Comparison of ENCODE assay signal across 18 cellular contexts in the genomic region with DNA sequence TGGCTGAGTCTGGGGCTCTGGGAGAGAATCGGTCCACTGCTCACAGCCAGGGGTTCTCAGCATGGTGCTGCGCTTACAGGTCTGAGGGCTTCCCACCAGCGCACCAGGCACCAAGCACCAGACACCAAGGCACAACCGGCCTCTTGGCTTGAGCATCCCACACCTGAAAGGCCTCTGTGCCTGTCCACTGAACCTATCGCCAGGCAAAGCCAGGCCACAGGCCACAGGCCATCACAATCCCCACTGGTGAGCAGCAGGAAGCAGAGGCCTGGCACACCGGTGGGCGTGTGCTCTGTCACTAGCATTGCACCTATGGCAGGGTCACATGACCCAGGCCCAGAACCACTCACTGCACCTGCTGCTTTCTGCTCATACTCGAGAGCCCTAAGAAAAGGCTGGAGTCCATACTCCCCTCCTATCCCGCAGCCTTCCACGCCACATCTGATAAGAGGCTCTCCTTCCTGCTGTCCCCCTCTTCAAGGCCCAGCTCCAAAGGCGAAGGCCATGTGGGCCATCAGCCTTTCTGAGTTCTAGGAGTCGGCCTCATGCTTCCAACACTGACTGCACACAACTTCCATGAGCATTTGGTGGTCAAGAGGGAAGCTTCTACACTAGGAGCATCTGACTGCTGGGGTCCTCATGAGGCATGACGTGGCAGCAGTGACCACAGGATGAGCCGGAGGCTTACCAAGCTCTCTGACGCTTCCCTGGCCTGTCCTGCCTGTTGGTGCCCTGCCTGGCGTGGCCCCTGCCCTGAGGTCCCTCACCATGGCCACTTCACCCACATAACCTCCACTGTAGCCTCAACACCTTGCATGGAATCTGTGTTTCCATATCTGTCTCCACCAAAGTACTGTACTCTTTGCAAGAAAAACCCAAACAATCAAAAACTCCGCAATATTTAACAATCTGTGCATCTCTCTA.
"Had no signal": no experiment of that assay in that cellular context is flagged by ENCODE, and none has a peak within 500 bp of the region (broad histone marks: within the 10 kb centered on the region; RNA-seq: fewer than 3 reads in every experiment).

No MANE protein-coding gene starts in this region.

- H3K4me3 ChIP-seq: breast epithelium, dorsolateral prefrontal cortex, left lung, right lobe of liver, spleen, thoracic aorta, upper lobe of right lung had no signal

- FAIRE-seq: islet of Langerhans had no signal

- H3K9me3 ChIP-seq: breast epithelium, left lung, right lobe of liver, thoracic aorta, upper lobe of right lung had no signal

- H3K27me3 ChIP-seq: breast epithelium, left lung, right lobe of liver, spleen, upper lobe of right lung had no signal

- H3K36me3 Mint-ChIP-seq: natural killer cell treated with Interleukin-12 subunit alpha and Interleukin-12 subunit beta and Interleukin-15 and Interleukin-18, amount 100 ng/mL, for 72 hours had no signal

- ATAC-seq: activated naive CD8-positive, alpha-beta T cell treated with anti-CD3 and anti-CD28 coated beads, Interleukin-2, amount 50 U/mL, for 24 hours; activated T-cell treated with anti-CD3 and anti-CD28 coated beads, Interleukin-2, amount 50 U/mL, for 72 hours; esophagus mucosa; left lung; upper lobe of right lung had no signal

- H3K36me3 ChIP-seq: breast epithelium had no signal

- H3K9me3 Mint-ChIP-seq: activated CD4-positive, alpha-beta T cell treated with anti-CD3 and anti-CD28 coated beads, Interleukin-2, amount 10 ng/mL, durations not matched to agents 24 days and 14 days; activated naive CD8-positive, alpha-beta T cell treated with anti-CD3 and anti-CD28 coated beads, Interleukin-2, amount 50 U/mL, for 24 hours; activated T-cell treated with anti-CD3 and anti-CD28 coated beads, Interleukin-2, amount 50 U/mL, for 72 hours; natural killer cell treated with Interleukin-12 subunit alpha and Interleukin-12 subunit beta and Interleukin-15 and Interleukin-18, amount 100 ng/mL, for 72 hours had no signal

- H3K27ac ChIP-seq: breast epithelium, dorsolateral prefrontal cortex, left lung, right lobe of liver, thoracic aorta, upper lobe of right lung had no signal

- H3K4me3 Mint-ChIP-seq: activated CD4-positive, alpha-beta T cell treated with anti-CD3 and anti-CD28 coated beads, Interleukin-2, amount 10 ng/mL, durations not matched to agents 24 days and 14 days; activated naive CD8-positive, alpha-beta T cell treated with anti-CD3 and anti-CD28 coated beads, Interleukin-2, amount 50 U/mL, for 24 hours; activated T-cell treated with anti-CD3 and anti-CD28 coated beads, Interleukin-2, amount 50 U/mL, for 72 hours; natural killer cell treated with Interleukin-12 subunit alpha and Interleukin-12 subunit beta and Interleukin-15 and Interleukin-18, amount 100 ng/mL, for 72 hours; T-helper 2 cell treated with Interferon-gamma antibody and Interleukin-4, amounts not matched to agents 5 μg/mL and 100 μg/mL, for 36 hours had no signal

- H3K27me3 Mint-ChIP-seq: activated CD4-positive, alpha-beta T cell treated with anti-CD3 and anti-CD28 coated beads, Interleukin-2, amount 10 ng/mL, durations not matched to agents 24 days and 14 days; activated naive CD8-positive, alpha-beta T cell treated with anti-CD3 and anti-CD28 coated beads, Interleukin-2, amount 50 U/mL, for 24 hours; natural killer cell treated with Interleukin-12 subunit alpha and Interleukin-12 subunit beta and Interleukin-15 and Interleukin-18, amount 100 ng/mL, for 72 hours had no signal

- H3K4me1 ChIP-seq: breast epithelium, left lung had no signal

- H3K27ac Mint-ChIP-seq: activated naive CD8-positive, alpha-beta T cell treated with anti-CD3 and anti-CD28 coated beads, Interleukin-2, amount 50 U/mL, for 24 hours; activated T-cell treated with anti-CD3 and anti-CD28 coated beads, Interleukin-2, amount 50 U/mL, for 72 hours; natural killer cell treated with Interleukin-12 subunit alpha and Interleukin-12 subunit beta and Interleukin-15 and Interleukin-18, amount 100 ng/mL, for 72 hours; T-helper 2 cell treated with Interferon-gamma antibody and Interleukin-4, amounts not matched to agents 5 μg/mL and 100 μg/mL, for 36 hours had no signal

- DNase-seq: activated CD4-positive, alpha-beta T cell treated with anti-CD3 and anti-CD28 coated beads, Interleukin-2, amount 10 ng/mL, durations not matched to agents 24 days and 14 days; activated CD4-positive, CD25-positive, alpha-beta regulatory T cell; activated CD8-positive, alpha-beta memory T cell treated with anti-CD3 and anti-CD28 coated beads, Interleukin-2, amount 50 U/mL, for 48 hours; activated naive CD4-positive, alpha-beta T cell; activated naive CD8-positive, alpha-beta T cell treated with anti-CD3 and anti-CD28 coated beads, Interleukin-2, amount 50 U/mL, for 24 hours; activated T-cell treated with anti-CD3 and anti-CD28 coated beads, Interleukin-2, amount 50 U/mL, for 72 hours; aorta; dorsolateral prefrontal cortex; left lung; right lobe of liver; spleen; upper lobe of right lung had no signal
